1 cellular context compared by ENCODE assay signal in genomic region chr11:100576044-100577021, GRCh38.
TF ChIP-seq lines count a peak whose summit lies in the region.

No MANE protein-coding gene starts in this region.

TF ChIP-seq in HEK293, 187 proteins besides CTCF, POLR2A, EP300 and RAD21 (continued from another document):
- peak; percentile 73; the same call in 1 of the 2 replicates for TF ChIP-seq ATF2 (tag by site-specific recombination; IDR thresholded peaks at IDR 0.05; ENCODE audit: low read depth)
TF ChIP-seq in HEK293: peak in this region for 2.
